ENCODE assay signal across 8 cellular contexts in genomic region chr19:45798995-45799517, GRCh38. TPM values are rescaled to one million over a fixed set of nuclear protein-coding genes. Genes with fewer than 3 reads are reported as not detected.
DNase-seq lines count a peak whose midpoint lies in the region; ATAC-seq and TF ChIP-seq lines count a peak whose summit lies in the region.

No MANE protein-coding gene starts in this region.

- H3K27me3 ChIP-seq in DND-41 (ENCODE audit: insufficient read depth, low read length, poor library complexity) (no peaks in the 10 kb centered on the region), KMS-11 (ENCODE audit: insufficient read depth, low read depth) (0 out of 2 replicates have a peak, but pooled peaks cover 3% of the 10 kb centered on the region), SJCRH30 (0 out of 2 replicates have a peak, but pooled peaks cover 4% of the 10 kb centered on the region)

- H3K4me3 ChIP-seq in DND-41 (ENCODE audit: low read depth in 1 of 2, low read length in 2 of 2) (no peak overlapping the region), KMS-11 (IDR thresholded peaks at IDR 0.05; ENCODE audit: insufficient read depth, low read depth, low read length) (no peak overlapping the region), SJCRH30 (no peak overlapping the region)

- TF ChIP-seq CTCF in DND-41 (IDR thresholded peaks at IDR 0.05; ENCODE audit: borderline replicate concordance, extremely low read depth, low read length, poor library complexity, severe bottlenecking): peak; percentile 96
- TF ChIP-seq CTCF in KMS-11 (conservative IDR thresholded peaks at IDR 0.05; ENCODE audit: low read depth, low read length): peak; percentile 89

- H3K27ac ChIP-seq in DND-41 (ENCODE audit: low read length) (no peak overlapping the region), KMS-11 (no peak overlapping the region), SJCRH30 (no peak overlapping the region)

- H3K36me3 ChIP-seq in DND-41 (ENCODE audit: insufficient read depth, low read length) (no peaks in the 10 kb centered on the region), KMS-11 (ENCODE audit: insufficient read depth) (no peaks in the 10 kb centered on the region), SJCRH30 (no peaks in the 10 kb centered on the region)

- ATAC-seq in DND-41 (ENCODE audit: insufficient read depth, low read depth) (peak; percentile 99), left cardiac atrium (peak; percentile 85 to 86), sciatic nerve (peak; percentile 88), GM21737 (IDR thresholded peaks at IDR 0.05; ENCODE audit: unreplicated experiment) (no peak)

- H3K79me2 ChIP-seq in DND-41 (ENCODE audit: insufficient read depth, low read length) (no peaks in the 10 kb centered on the region), KMS-11 (ENCODE audit: insufficient read depth, low read depth) (no peaks in the 10 kb centered on the region)

- H3K9me3 Mint-ChIP-seq in activated naive CD8-positive, alpha-beta T cell treated with anti-CD3 and anti-CD28 coated beads for 36 hours: no peaks in the 10 kb centered on the region

- H3K27ac Mint-ChIP-seq in activated naive CD8-positive, alpha-beta T cell treated with anti-CD3 and anti-CD28 coated beads for 36 hours: no peak overlapping the region

- no peaks in the 10 kb centered on the region for H3K36me3 Mint-ChIP-seq in activated naive CD8-positive, alpha-beta T cell treated with anti-CD3 and anti-CD28 coated beads for 36 hours

- H3K9ac ChIP-seq in DND-41 (ENCODE audit: low read depth, low read length) (no peak overlapping the region), KMS-11 (no peak overlapping the region)

- peaks cover 68% of the 10 kb centered on the region for H3K27me3 Mint-ChIP-seq in activated naive CD8-positive, alpha-beta T cell treated with anti-CD3 and anti-CD28 coated beads for 36 hours

- H3K4me1 ChIP-seq in DND-41 (ENCODE audit: insufficient read depth, low read length): peaks cover 9% of the 10 kb centered on the region
- peaks cover 16% of the 10 kb centered on the region for H3K4me1 ChIP-seq in KMS-11 (ENCODE audit: low read depth, poor library complexity, severe bottlenecking)
- H3K4me1 ChIP-seq in SJCRH30: peaks cover 16% of the 10 kb centered on the region

- DNase-seq in DND-41 (peak; percentile 79), SJCRH30 (peak; percentile 72 to 84), left cardiac atrium (no peak), sciatic nerve (ENCODE audit: low spot score) (peak; percentile 79), GF-D8 (lab: John Stamatoyannopoulos, UW) (no peak)
- peak; percentile 62 for DNase-seq in activated naive CD8-positive, alpha-beta T cell treated with anti-CD3 and anti-CD28 coated beads for 36 hours

- H3K4me2 ChIP-seq in DND-41 (ENCODE audit: insufficient read depth, low read length) (no peak overlapping the region), KMS-11 (peak overlapping the region; percentile 33; the same call in 1 of the 2 replicates)

- H4K20me1 ChIP-seq in DND-41 (ENCODE audit: insufficient read depth, low read length) (no peaks in the 10 kb centered on the region), KMS-11 (ENCODE audit: insufficient read depth) (no peaks in the 10 kb centered on the region)

- H3K4me1 Mint-ChIP-seq in activated naive CD8-positive, alpha-beta T cell treated with anti-CD3 and anti-CD28 coated beads for 36 hours: peaks cover 7% of the 10 kb centered on the region

- H2AFZ ChIP-seq in DND-41 (ENCODE audit: low read depth, low read length) (no peak overlapping the region), KMS-11 (ENCODE audit: low read depth) (peak overlapping the region; percentile 19; the same call in 1 of the 2 replicates)

- H3K9me3 ChIP-seq in DND-41 (ENCODE audit: insufficient read depth, low read length, severe bottlenecking) (no peaks in the 10 kb centered on the region), SJCRH30 (replicated peaks) (no peaks in the 10 kb centered on the region)

- intact Hi-C loops in left cardiac atrium (cut with DNase I) (no loop called here), sciatic nerve (cut with DNase I) (no loop called here)

- no peak overlapping the region for H3K4me3 Mint-ChIP-seq in activated naive CD8-positive, alpha-beta T cell treated with anti-CD3 and anti-CD28 coated beads for 36 hours

RNA-seq across cellular contexts. Expression of gene DMWD, which starts 6.4 kb away (rescaled TPM):
- 43.5 and 52.9 TPM in 2 replicates for total RNA-seq in SJCRH30 (2014; rRNA removed; shearing (Covaris generic))
- 10 to 100 TPM; 29.5 to 30.7 TPM for total RNA-seq in activated naive CD8-positive, alpha-beta T cell treated with anti-CD3 and anti-CD28 coated beads for 36 hours
- total RNA-seq in left cardiac atrium: 10 to 100 TPM; 55.3 to 57.7 TPM
- 57.4 TPM for total RNA-seq in sciatic nerve

RNA-seq across cellular contexts. Expression of gene RSPH6A, which starts 16.1 kb away (rescaled TPM):
- total RNA-seq in SJCRH30 (2014; rRNA removed; shearing (Covaris generic)): 0.22 TPM in 1 of 2 replicates, not detected in the other
- total RNA-seq in activated naive CD8-positive, alpha-beta T cell treated with anti-CD3 and anti-CD28 coated beads for 36 hours: under 1 TPM; 0.12 to 0.21 TPM
- total RNA-seq in left cardiac atrium: not detected
- 0.18 TPM for total RNA-seq in sciatic nerve

RNA-seq across cellular contexts. Expression of gene DMPK, which starts 16.8 kb away (rescaled TPM):
- total RNA-seq in SJCRH30 (2014; rRNA removed; shearing (Covaris generic)): 79.8 and 84.2 TPM in 2 replicates
- 1 to 10 TPM; 7.3 to 8.6 TPM for total RNA-seq in activated naive CD8-positive, alpha-beta T cell treated with anti-CD3 and anti-CD28 coated beads for 36 hours
- 100 to 1,000 TPM; 200 to 241 TPM for total RNA-seq in left cardiac atrium
- total RNA-seq in sciatic nerve: 77.9 TPM

RNA-seq across cellular contexts. Expression of gene SIX5, which starts 30.0 kb away (rescaled TPM):
- total RNA-seq in SJCRH30 (2014; rRNA removed; shearing (Covaris generic)): 6.0 and 6.6 TPM in 2 replicates
- 1 to 10 TPM; 1.6 to 1.7 TPM for total RNA-seq in activated naive CD8-positive, alpha-beta T cell treated with anti-CD3 and anti-CD28 coated beads for 36 hours
- total RNA-seq in left cardiac atrium: 10 to 100 TPM; 15.6 to 21.1 TPM
- total RNA-seq in sciatic nerve: 26.3 TPM

Comparison
In these comparisons a context has a peak if more than half of its experiments do, and no peak if none do; other contexts are left out.
1. DNase-seq: peak in DND-41 (single experiment), SJCRH30 (2 of 2), activated naive CD8-positive, alpha-beta T cell treated with anti-CD3 and anti-CD28 coated beads for 36 hours (single experiment) and sciatic nerve (single experiment); none in left cardiac atrium (single experiment) and GF-D8 (single experiment).